Comparison of ENCODE assay signal across 8 cellular contexts in genomic region chr1:161013591-161014513, GRCh38. TPM values are rescaled to one million over a fixed set of nuclear protein-coding genes. Genes with fewer than 3 reads are reported as not detected.
DNase-seq lines count a peak whose midpoint lies in the region; ATAC-seq and TF ChIP-seq lines count a peak whose summit lies in the region.

No MANE protein-coding gene starts in this region.

- peak in 1 of 2 donors; percentile 80 for TF ChIP-seq POLR2A in Peyer's patch (IDR thresholded peaks at IDR 0.05)
- peak; percentile 26 for TF ChIP-seq POLR2A in prostate gland (IDR thresholded peaks at IDR 0.05)
- TF ChIP-seq POLR2A in uterus (IDR thresholded peaks at IDR 0.05): peak in 1 of 2 donors; percentile 14

- 24% methylated on average over 15 of the region's 15 CpGs for WGBS in prostate gland

- H3K9me3 ChIP-seq in Peyer's patch (no peaks in the 10 kb centered on the region), prostate gland (no peaks in the 10 kb centered on the region), uterus (no peaks in the 10 kb centered on the region)

- H3K36me3 ChIP-seq in Peyer's patch: no peaks in the 10 kb centered on the region
- H3K36me3 ChIP-seq in prostate gland: no peaks in the 10 kb centered on the region
- H3K36me3 ChIP-seq in uterus: no peaks in the 10 kb centered on the region

- H3K4me3 ChIP-seq in Peyer's patch (peak overlapping the region; percentile 10 to 48 (median 31)), prostate gland (peak overlapping the region; percentile 1 to 11), uterus (no peak overlapping the region)

- peak in 1 of 6 experiments; percentile 17 for TF ChIP-seq CTCF in Peyer's patch (IDR thresholded peaks at IDR 0.05)
- peak in 1 of 4 experiments; percentile 9 for TF ChIP-seq CTCF in prostate gland (IDR thresholded peaks at IDR 0.05)
- TF ChIP-seq CTCF in uterus (IDR thresholded peaks at IDR 0.05): no peak

- ATAC-seq in GM19023 (IDR thresholded peaks at IDR 0.05; ENCODE audit: unreplicated experiment) (peak; percentile 89), HG03108 (IDR thresholded peaks at IDR 0.05; ENCODE audit: unreplicated experiment) (peak; percentile 86), Right ventricle myocardium superior (ENCODE audit: poor library complexity) (peak; percentile 97)

- peak; percentile 91 to 97 (median 91) for DNase-seq in Peyer's patch
- DNase-seq in activated gamma-delta T cell treated with anti-CD3 and anti-CD28 coated beads, Interleukin-2, amount 50 U/mL, for 16 hours (ENCODE audit: low read depth): peak; percentile 39
- peak; percentile 87 for DNase-seq in Right ventricle myocardium superior
- peak; percentile 91 for DNase-seq in prostate gland (ENCODE audit: low spot score)
- peak; percentile 34 to 77 for DNase-seq in uterus
- no peak for DNase-seq in NCI-H524 treated with DMSO at 0.1 percent for 48 hours (lab: John Stamatoyannopoulos, UW)

- intact Hi-C loops in Right ventricle myocardium superior (cut with DNase I) (no loop called here), prostate gland (cut with DNase I) (no loop called here), uterus (cut with DNase I; ENCODE audit: low total_unique reads) (no loop called here)

- H3K4me1 ChIP-seq in Peyer's patch: peaks cover 5 to 44% (median 10%) of the 10 kb centered on the region in 4 donors
- peaks cover 8% of the 10 kb centered on the region for H3K4me1 ChIP-seq in prostate gland (replicated peaks)
- H3K4me1 ChIP-seq in uterus: no peaks in the 10 kb centered on the region

- no peaks in the 10 kb centered on the region for H3K27me3 ChIP-seq in Peyer's patch
- no peaks in the 10 kb centered on the region for H3K27me3 ChIP-seq in prostate gland (replicated peaks; ENCODE audit: insufficient read depth)
- H3K27me3 ChIP-seq in uterus: no peaks in the 10 kb centered on the region

- H3K27ac ChIP-seq in Peyer's patch: peak overlapping the region; percentile 79 to 98 (median 93)
- H3K27ac ChIP-seq in prostate gland: peak overlapping the region; percentile 85 to 87
- H3K27ac ChIP-seq in uterus: peak overlapping the region; percentile 63 to 77

RNA-seq across cellular contexts. Expression of gene F11R, which starts 7.1 kb away (rescaled TPM):
- total RNA-seq in Peyer's patch (100 to 1,000 TPM in 3 of 4 donors, 10 to 100 TPM in 1; 28.9 to 138 (median 110) TPM), Right ventricle myocardium superior (10.1 TPM), prostate gland (100 to 1,000 TPM in 1 of 2 donors, 10 to 100 TPM in 1; 43.6 to 104 TPM), uterus (10 to 100 TPM; 22.6 to 45.3 (median 26.6) TPM)

RNA-seq across cellular contexts. Expression of gene TSTD1, which starts 24.9 kb away (rescaled TPM):
- total RNA-seq in Peyer's patch (100 to 1,000 TPM in 1 of 4 donors, 10 to 100 TPM in 3; 33.0 to 152 (median 78.8) TPM), Right ventricle myocardium superior (9.3 TPM), prostate gland (100 to 1,000 TPM; 137 to 648 TPM), uterus (10 to 100 TPM in 1 of 4 donors, 1 to 10 TPM in 1, not detected in 2; 5.6 to 20.3 TPM)

RNA-seq across cellular contexts. Expression of gene USF1, which starts 31.9 kb away (rescaled TPM):
- total RNA-seq in Peyer's patch (100 to 1,000 TPM in 1 of 4 donors, 10 to 100 TPM in 3; 72.0 to 119 (median 98.2) TPM), Right ventricle myocardium superior (28.4 TPM), prostate gland (10 to 100 TPM; 46.3 to 65.8 TPM), uterus (10 to 100 TPM; 20.7 to 71.8 (median 44.2) TPM)

RNA-seq across cellular contexts. Expression of gene ARHGAP30, which starts 55.8 kb away (rescaled TPM):
- total RNA-seq in Peyer's patch: 10 to 100 TPM in 1 of 4 donors, 1 to 10 TPM in 3; 5.1 to 31.4 (median 6.7) TPM
- total RNA-seq in Right ventricle myocardium superior: 3.3 TPM
- 1 to 10 TPM; 3.2 to 5.3 TPM for total RNA-seq in prostate gland
- 1 to 10 TPM in 3 of 4 donors, under 1 TPM in 1; 0.88 to 3.4 (median 2.6) TPM for total RNA-seq in uterus

RNA-seq across cellular contexts. Expression of gene ITLN2, which starts 59.2 kb away (rescaled TPM):
- total RNA-seq in Peyer's patch (10 to 100 TPM; 37.0 to 76.7 (median 54.1) TPM), Right ventricle myocardium superior (not detected), prostate gland (1 to 10 TPM in 1 of 2 donors, under 1 TPM in 1; 0.82 to 2.4 TPM), uterus (not detected)

Comparison
In these comparisons a context has a peak if more than half of its experiments do, and no peak if none do; other contexts are left out.
1. H3K4me3 ChIP-seq: peak in Peyer's patch (4 of 4) and prostate gland (2 of 2); none in uterus (0 of 2).
2. Peak in every context shown above with its lines, with median percentiles within 50 percentile points of each other: ATAC-seq and H3K27ac ChIP-seq.